Comparison of ENCODE assay signal across 10 cellular contexts in genomic region chr1:207873055-207873890, GRCh38. TPM values are rescaled to one million over a fixed set of nuclear protein-coding genes. Genes with fewer than 3 reads are reported as not detected.
A peak's percentile ranks its signal among the peaks of the same experiment; 100 is the strongest.
DNase-seq lines count a peak whose midpoint lies in the region; ATAC-seq and TF ChIP-seq lines count a peak whose summit lies in the region.
"Had no signal": no experiment of that assay in that cellular context is flagged by ENCODE, and none has a peak within 500 bp of the region (broad histone marks: within the 10 kb centered on the region; RNA-seq: fewer than 3 reads in every experiment).

No MANE protein-coding gene starts in this region.

- H3K27ac ChIP-seq in right atrium auricular region: peak overlapping the region; percentile 3 to 61

- H3K4me3 Mint-ChIP-seq in CD14-positive monocyte (peak overlapping the region; percentile 39), IgD-negative memory B cell (peak overlapping the region; percentile 51 to 86 (median 76)), activated B cell treated with CpG ODN at 0.5 μM for 24 hours (peak overlapping the region; percentile 56)

- H3K27ac Mint-ChIP-seq in CD14-positive monocyte: peak overlapping the region; percentile 60 to 87 (median 75)
- peak overlapping the region in 2 of 3 donors; percentile 34 to 96 for H3K27ac Mint-ChIP-seq in IgD-negative memory B cell
- peak overlapping the region; percentile 72 for H3K27ac Mint-ChIP-seq in activated B cell treated with CpG ODN at 0.5 μM for 24 hours

- POLR2A ChIA-PET in activated B cell treated with CpG ODN at 0.5 μM for 24 hours (lab: Charles Lee): interaction anchor here (0.9 to 17.4 kb wide), 4 partner anchors 10 to 89 kb away, joined by 3 to 547 read pairs (median 5); no protein-coding TSS in a partner anchor

- H3K27me3 Mint-ChIP-seq in CD14-positive monocyte (ENCODE audit: low read depth in 3 of 3) (no peaks in the 10 kb centered on the region), IgD-negative memory B cell (no peaks in the 10 kb centered on the region), activated B cell treated with CpG ODN at 0.5 μM for 24 hours (no peaks in the 10 kb centered on the region)

- no peaks in the 10 kb centered on the region for H3K36me3 ChIP-seq in right atrium auricular region
- H3K36me3 ChIP-seq: HAP-1 had no signal

- DNase-seq in CD14-positive monocyte (ENCODE audit: low spot score): peak; percentile 69
- no peak for DNase-seq in activated B cell treated with CpG ODN at 0.5 μM for 24 hours
- peak; percentile 71 for DNase-seq in right atrium auricular region (ENCODE audit: low spot score)
- no peak for DNase-seq in T1000 (lab: John Stamatoyannopoulos, UW)
- DNase-seq in NCI-H69 (lab: John Stamatoyannopoulos, UW): no peak
- DNase-seq: DMS79 had no signal

- H3K4me1 Mint-ChIP-seq in CD14-positive monocyte: peaks cover 51% of the 10 kb centered on the region
- peaks cover 35 to 54% (median 51%) of the 10 kb centered on the region in 3 donors for H3K4me1 Mint-ChIP-seq in IgD-negative memory B cell
- peaks cover 60% of the 10 kb centered on the region for H3K4me1 Mint-ChIP-seq in activated B cell treated with CpG ODN at 0.5 μM for 24 hours

- no peaks in the 10 kb centered on the region for H3K27me3 ChIP-seq in right atrium auricular region

- H3K9me3 Mint-ChIP-seq in CD14-positive monocyte (peaks cover 0 to 1% (median 0%) of the 10 kb centered on the region in 7 donors), IgD-negative memory B cell (no peaks in the 10 kb centered on the region), activated B cell treated with CpG ODN at 0.5 μM for 24 hours (no peaks in the 10 kb centered on the region)

- no peaks in the 10 kb centered on the region for H3K36me3 Mint-ChIP-seq in CD14-positive monocyte
- no peaks in the 10 kb centered on the region for H3K36me3 Mint-ChIP-seq in IgD-negative memory B cell
- H3K36me3 Mint-ChIP-seq in activated B cell treated with CpG ODN at 0.5 μM for 24 hours (ENCODE audit: low read depth): peaks cover 2% of the 10 kb centered on the region

- H3K4me3 ChIP-seq in right atrium auricular region: no peak overlapping the region
- H3K4me3 ChIP-seq: HAP-1 had no signal

- peaks cover 0 to 35% of the 10 kb centered on the region in 2 donors for H3K4me1 ChIP-seq in right atrium auricular region

- CTCF ChIA-PET in activated B cell treated with CpG ODN at 0.5 μM for 24 hours (lab: Charles Lee): interaction anchor here (0.6 to 17.8 kb wide), 8 partner anchors 10 to 219 kb away, joined by 3 to 397 read pairs (median 3); no protein-coding TSS in a partner anchor

- intact Hi-C loops in CD14-positive monocyte (cut with micrococcal nuclease) (no loop called here), activated B cell treated with CpG ODN at 0.5 μM for 24 hours (cut with micrococcal nuclease) (loop anchor here (1.0 kb wide), 1 partner anchor 10 kb away; no protein-coding TSS in a partner anchor)

- H3K9me3 ChIP-seq in right atrium auricular region: no peaks in the 10 kb centered on the region
- H3K9me3 ChIP-seq: HAP-1 had no signal

- ATAC-seq in activated B cell treated with CpG ODN at 0.5 μM for 24 hours (ENCODE audit: low read depth): no peak
- no peak for ATAC-seq in GM19351 (IDR thresholded peaks at IDR 0.05; ENCODE audit: unreplicated experiment)
- no peak for ATAC-seq in HG03135 (IDR thresholded peaks at IDR 0.05; ENCODE audit: unreplicated experiment)

- TF ChIP-seq CTCF in CD14-positive monocyte (IDR thresholded peaks at IDR 0.05): no peak
- TF ChIP-seq CTCF in activated B cell treated with CpG ODN at 0.5 μM for 24 hours (IDR thresholded peaks at IDR 0.05): no peak
- no peak for TF ChIP-seq CTCF in right atrium auricular region (IDR thresholded peaks at IDR 0.05)

RNA-seq across cellular contexts. Expression of gene CD34, which starts 37.7 kb away (rescaled TPM):
- not detected for polyA plus RNA-seq in CD14-positive monocyte
- not detected for polyA plus RNA-seq in IgD-negative memory B cell
- total RNA-seq in activated B cell treated with CpG ODN at 0.5 μM for 24 hours: not detected in 2 replicates
- 10 to 100 TPM; 76.7 to 76.8 TPM for total RNA-seq in right atrium auricular region

Comparison
In these comparisons a context has a peak if more than half of its experiments do, and no peak if none do; other contexts are left out.
1. DNase-seq: peak in CD14-positive monocyte (single experiment) and right atrium auricular region (single experiment); none in activated B cell treated with CpG ODN at 0.5 μM for 24 hours (single experiment), T1000 (single experiment) and NCI-H69 (single experiment).
2. RNA of gene CD34, which starts 37.7 kb away (total RNA-seq): 76.7 to 76.8 TPM in right atrium auricular region; not detected in activated B cell treated with CpG ODN at 0.5 μM for 24 hours; every median in the first group is over 10 times any median in the second.
3. Peak in every context shown above with its lines, with median percentiles within 50 percentile points of each other: H3K27ac Mint-ChIP-seq and H3K4me3 Mint-ChIP-seq.